8 cellular contexts compared by ENCODE assay signal in the genomic region with DNA sequence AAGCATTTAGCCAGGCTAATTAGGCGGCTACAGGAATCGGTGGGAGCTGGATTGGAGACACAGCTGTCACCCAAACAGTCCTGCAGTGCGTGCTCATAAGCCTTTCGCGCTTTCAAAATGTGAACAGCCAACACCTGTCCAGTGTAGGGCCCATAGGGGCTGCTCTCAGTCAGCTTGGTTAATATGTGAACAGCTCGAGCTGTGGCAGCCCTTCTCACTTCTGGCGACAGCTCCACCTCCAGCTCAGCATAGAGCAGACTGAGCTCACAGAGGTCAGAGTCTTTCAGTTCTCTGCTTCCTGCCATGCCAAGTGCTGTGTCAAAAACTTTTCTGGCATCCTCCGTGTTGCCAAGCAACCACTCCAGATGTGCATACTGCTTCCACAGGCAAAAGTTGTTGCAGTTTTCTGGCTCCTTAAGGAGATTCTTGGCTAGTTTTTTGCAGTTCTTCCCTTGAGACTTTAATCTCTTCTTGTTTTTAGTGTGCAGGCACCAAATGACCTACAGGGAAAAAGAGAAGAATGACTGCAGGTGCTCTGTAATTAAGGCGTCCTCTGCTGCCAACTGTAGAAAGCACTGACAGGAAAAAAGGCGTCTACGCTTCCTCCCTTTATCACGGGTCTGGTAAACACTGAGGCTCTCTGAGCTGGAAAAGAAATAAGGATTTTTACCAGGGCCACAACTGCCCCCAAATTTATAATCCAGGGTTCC. TPM values are rescaled to one million over a fixed set of nuclear protein-coding genes. Genes with fewer than 3 reads are reported as not detected.
A peak's percentile ranks its signal among the peaks of the same experiment; 100 is the strongest.
DNase-seq lines count a peak whose midpoint lies in the region; ATAC-seq lines count a peak whose summit lies in the region.

No MANE protein-coding gene starts in this region.

- CTCF ChIA-PET in activated naive CD4-positive, alpha-beta T cell treated with anti-CD3 and anti-CD28 coated beads, Interleukin-2, amount 10 ng/mL, durations not matched to agents 7 days and 5 days (lab: Charles Lee) = interaction anchor here (0.8 to 3.2 kb wide), 7 partner anchors 8 to 409 kb away, joined by 3 to 18 read pairs (median 4); no protein-coding TSS in a partner anchor

- H3K27ac Mint-ChIP-seq in activated naive CD4-positive, alpha-beta T cell treated with anti-CD3 and anti-CD28 coated beads, Interleukin-2, amount 10 ng/mL, durations not matched to agents 7 days and 5 days = no peak overlapping the region

- H3K4me1 Mint-ChIP-seq in activated naive CD4-positive, alpha-beta T cell treated with anti-CD3 and anti-CD28 coated beads, Interleukin-2, amount 10 ng/mL, durations not matched to agents 7 days and 5 days = no peaks in the 10 kb centered on the region

- H3K4me3 Mint-ChIP-seq in activated naive CD4-positive, alpha-beta T cell treated with anti-CD3 and anti-CD28 coated beads, Interleukin-2, amount 10 ng/mL, durations not matched to agents 7 days and 5 days = no peak overlapping the region

- H3K36me3 Mint-ChIP-seq in activated naive CD4-positive, alpha-beta T cell treated with anti-CD3 and anti-CD28 coated beads, Interleukin-2, amount 10 ng/mL, durations not matched to agents 7 days and 5 days = peaks cover 28% of the 10 kb centered on the region

- DNase-seq in NCI-H2227 (lab: John Stamatoyannopoulos, UW; ENCODE audit: unreplicated experiment) (peak; percentile 65), lung microvascular endothelial cell (ENCODE audit: low read depth in 2 of 2) (peak; percentile 51 to 72), HuH-7.5 (ENCODE audit: low spot score) (no peak), NCI-H446 treated with DMSO at 0.1 percent for 48 hours (lab: John Stamatoyannopoulos, UW) (no peak)
- DNase-seq in activated naive CD4-positive, alpha-beta T cell treated with anti-CD3 and anti-CD28 coated beads, Interleukin-2, amount 10 ng/mL, durations not matched to agents 7 days and 5 days = no peak

- H3K9me3 Mint-ChIP-seq in activated naive CD4-positive, alpha-beta T cell treated with anti-CD3 and anti-CD28 coated beads, Interleukin-2, amount 10 ng/mL, durations not matched to agents 7 days and 5 days = no peaks in the 10 kb centered on the region

- H3K27me3 Mint-ChIP-seq in activated naive CD4-positive, alpha-beta T cell treated with anti-CD3 and anti-CD28 coated beads, Interleukin-2, amount 10 ng/mL, durations not matched to agents 7 days and 5 days = no peaks in the 10 kb centered on the region

- ATAC-seq in GM19025 (IDR thresholded peaks at IDR 0.05; ENCODE audit: low read depth, unreplicated experiment) (peak; percentile 100), HG02678 (IDR thresholded peaks at IDR 0.05; ENCODE audit: unreplicated experiment) (peak; percentile 99), HG02885 (IDR thresholded peaks at IDR 0.05; ENCODE audit: poor library complexity, unreplicated experiment) (no peak)

RNA-seq across cellular contexts. Expression of gene PSMC1, which starts 32.4 kb away (rescaled TPM):
- 56.7 and 66.3 TPM in 2 replicates for total RNA-seq in lung microvascular endothelial cell

RNA-seq across cellular contexts. Expression of gene NRDE2, which starts 42.9 kb away (rescaled TPM):
- 5.2 and 5.6 TPM in 2 replicates for total RNA-seq in lung microvascular endothelial cell

Comparison
In these comparisons a context has a peak if more than half of its experiments do, and no peak if none do; other contexts are left out.
1. DNase-seq: peak in NCI-H2227 (single experiment) and lung microvascular endothelial cell (2 of 2); none in activated naive CD4-positive, alpha-beta T cell treated with anti-CD3 and anti-CD28 coated beads, Interleukin-2, amount 10 ng/mL, durations not matched to agents 7 days and 5 days (single experiment), HuH-7.5 (single experiment) and NCI-H446 treated with DMSO at 0.1 percent for 48 hours (single experiment).